ENCODE assay signal across 15 cellular contexts in genomic region chr11:3833461-3833860, GRCh38. TPM values are rescaled to one million over a fixed set of nuclear protein-coding genes. Genes with fewer than 3 reads are reported as not detected.
DNase-seq lines count a peak whose midpoint lies in the region; ATAC-seq lines count a peak whose summit lies in the region.
"Had no signal": no experiment of that assay in that cellular context is flagged by ENCODE, and none has a peak within 500 bp of the region (broad histone marks: within the 10 kb centered on the region; RNA-seq: fewer than 3 reads in every experiment).

No MANE protein-coding gene starts in this region.

- POLR2A ChIA-PET in T-cell (lab: Charles Lee): interaction anchor here in 1 of 2 donors (0.7 kb wide), 1 partner anchor 174 kb away, joined by 3 read pairs; no protein-coding TSS in a partner anchor

- H3K27me3 Mint-ChIP-seq in activated CD8-positive, alpha-beta memory T cell treated with anti-CD3 and anti-CD28 coated beads, Interleukin-2, amount 10 ng/mL, durations not matched to agents 7 days and 5 days: no peaks in the 10 kb centered on the region
- no peaks in the 10 kb centered on the region for H3K27me3 Mint-ChIP-seq in T-cell
- no peaks in the 10 kb centered on the region for H3K27me3 Mint-ChIP-seq in central memory CD8-positive, alpha-beta T cell
- no peaks in the 10 kb centered on the region for H3K27me3 Mint-ChIP-seq in stimulated activated memory B cell treated with anti-CD40 and anti-IgM and Interleukin-4, amounts not matched to agents 10 μg/mL and 1 μg/mL and 100 μg/mL, for 72 hours

- in situ Hi-C loops in G401 (cut with HindIII; ENCODE audit: low sequenced_read_pairs): no loop called here

- DNase-seq in activated CD8-positive, alpha-beta memory T cell treated with anti-CD3 and anti-CD28 coated beads, Interleukin-2, amount 10 ng/mL, durations not matched to agents 7 days and 5 days: no peak
- DNase-seq in activated CD8-positive, alpha-beta memory T cell treated with anti-CD3 and anti-CD28 coated beads for 24 hours: no peak
- DNase-seq in T-cell (no peak), SW480 (ENCODE audit: low spot score) (no peak), G401 (ENCODE audit: low spot score) (no peak)
- DNase-seq in central memory CD8-positive, alpha-beta T cell (ENCODE audit: low spot score in 2 of 2): no peak
- no peak for DNase-seq in stimulated activated CD4-positive, alpha-beta T cell treated with anti-CD3 and anti-CD28 coated beads, Interleukin-4, amount 100 ng/mL, for 24 hours
- DNase-seq: activated CD4-positive, CD25-positive, alpha-beta regulatory T cell; Caco-2; GOT3; mammary epithelial cell; NCI-H1417; stimulated activated CD4-positive, alpha-beta T cell treated with anti-CD3 and anti-CD28 coated beads, Interleukin-12 subunit alpha, Interleukin-12 subunit beta, amount 100 ng/mL, for 4 hours; uterus had no signal

- peak overlapping the region; percentile 78 for H3K27ac Mint-ChIP-seq in activated CD8-positive, alpha-beta memory T cell treated with anti-CD3 and anti-CD28 coated beads, Interleukin-2, amount 10 ng/mL, durations not matched to agents 7 days and 5 days
- peak overlapping the region; percentile 90 to 94 for H3K27ac Mint-ChIP-seq in T-cell
- H3K27ac Mint-ChIP-seq in central memory CD8-positive, alpha-beta T cell (ENCODE audit: low read depth): peak overlapping the region; percentile 93
- H3K27ac Mint-ChIP-seq in stimulated activated memory B cell treated with anti-CD40 and anti-IgM and Interleukin-4, amounts not matched to agents 10 μg/mL and 1 μg/mL and 100 μg/mL, for 72 hours: peak overlapping the region; percentile 85

- peaks cover 53% of the 10 kb centered on the region for H3K36me3 Mint-ChIP-seq in activated CD8-positive, alpha-beta memory T cell treated with anti-CD3 and anti-CD28 coated beads, Interleukin-2, amount 10 ng/mL, durations not matched to agents 7 days and 5 days
- H3K36me3 Mint-ChIP-seq in T-cell: peaks cover 44% of the 10 kb centered on the region
- peaks cover 36% of the 10 kb centered on the region for H3K36me3 Mint-ChIP-seq in central memory CD8-positive, alpha-beta T cell (ENCODE audit: insufficient read depth)
- H3K36me3 Mint-ChIP-seq in stimulated activated memory B cell treated with anti-CD40 and anti-IgM and Interleukin-4, amounts not matched to agents 10 μg/mL and 1 μg/mL and 100 μg/mL, for 72 hours: peaks cover 50% of the 10 kb centered on the region

- no peaks in the 10 kb centered on the region for H3K9me3 Mint-ChIP-seq in activated CD8-positive, alpha-beta memory T cell treated with anti-CD3 and anti-CD28 coated beads, Interleukin-2, amount 10 ng/mL, durations not matched to agents 7 days and 5 days (ENCODE audit: low read depth)
- no peaks in the 10 kb centered on the region for H3K9me3 Mint-ChIP-seq in T-cell
- no peaks in the 10 kb centered on the region for H3K9me3 Mint-ChIP-seq in central memory CD8-positive, alpha-beta T cell
- no peaks in the 10 kb centered on the region for H3K9me3 Mint-ChIP-seq in stimulated activated memory B cell treated with anti-CD40 and anti-IgM and Interleukin-4, amounts not matched to agents 10 μg/mL and 1 μg/mL and 100 μg/mL, for 72 hours

- no peak overlapping the region for H3K4me3 Mint-ChIP-seq in activated CD8-positive, alpha-beta memory T cell treated with anti-CD3 and anti-CD28 coated beads, Interleukin-2, amount 10 ng/mL, durations not matched to agents 7 days and 5 days
- peak overlapping the region; percentile 0 to 89 (median 64) for H3K4me3 Mint-ChIP-seq in T-cell
- H3K4me3 Mint-ChIP-seq in central memory CD8-positive, alpha-beta T cell: peak overlapping the region; percentile 88
- H3K4me3 Mint-ChIP-seq in stimulated activated memory B cell treated with anti-CD40 and anti-IgM and Interleukin-4, amounts not matched to agents 10 μg/mL and 1 μg/mL and 100 μg/mL, for 72 hours: no peak overlapping the region

- ATAC-seq in activated CD8-positive, alpha-beta memory T cell treated with anti-CD3 and anti-CD28 coated beads, Interleukin-2, amount 10 ng/mL, durations not matched to agents 7 days and 5 days: no peak
- ATAC-seq in T-cell (replicated peaks in 1 of 4): no peak
- no peak for ATAC-seq in central memory CD8-positive, alpha-beta T cell (replicated peaks; ENCODE audit: extremely low read depth, poor library complexity, severe bottlenecking)
- ATAC-seq in stimulated activated memory B cell treated with anti-CD40 and anti-IgM and Interleukin-4, amounts not matched to agents 10 μg/mL and 1 μg/mL and 100 μg/mL, for 72 hours: no peak

- peaks cover 75% of the 10 kb centered on the region for H3K4me1 Mint-ChIP-seq in activated CD8-positive, alpha-beta memory T cell treated with anti-CD3 and anti-CD28 coated beads, Interleukin-2, amount 10 ng/mL, durations not matched to agents 7 days and 5 days
- H3K4me1 Mint-ChIP-seq in T-cell: peaks cover 76 to 90% (median 80%) of the 10 kb centered on the region in 3 donors
- H3K4me1 Mint-ChIP-seq in central memory CD8-positive, alpha-beta T cell: peaks cover 69% of the 10 kb centered on the region
- peaks cover 71% of the 10 kb centered on the region for H3K4me1 Mint-ChIP-seq in stimulated activated memory B cell treated with anti-CD40 and anti-IgM and Interleukin-4, amounts not matched to agents 10 μg/mL and 1 μg/mL and 100 μg/mL, for 72 hours

- CTCF ChIA-PET in activated CD8-positive, alpha-beta memory T cell treated with anti-CD3 and anti-CD28 coated beads, Interleukin-2, amount 10 ng/mL, durations not matched to agents 7 days and 5 days (lab: Charles Lee): interaction anchor here (0.6 to 17.3 kb wide), 4 partner anchors 8 to 19 kb away, joined by 3 to 311 read pairs (median 5); partner anchors contain the start of genes RHOG and STIM1
- CTCF ChIA-PET in T-cell (lab: Charles Lee): interaction anchor here in 1 of 2 donors (0.6 to 0.8 kb wide), 2 partner anchors 16 to 39 kb away, joined by 3 to 5 read pairs; no protein-coding TSS in a partner anchor

RNA-seq across cellular contexts. Expression of gene RHOG, which starts 7.3 kb away (rescaled TPM):
- total RNA-seq in activated CD8-positive, alpha-beta memory T cell treated with anti-CD3 and anti-CD28 coated beads, Interleukin-2, amount 10 ng/mL, durations not matched to agents 7 days and 5 days: 100 to 1,000 TPM; 154 to 163 TPM
- 100 to 1,000 TPM in 4 of 5 donors, 10 to 100 TPM in 1; 88.1 to 108 (median 106) TPM for total RNA-seq in T-cell
- total RNA-seq in G401 (2014; rRNA removed; shearing (Covaris generic)): 8.3 and 12.0 TPM in 2 replicates

RNA-seq across cellular contexts. Expression of gene STIM1, which starts 22.0 kb away (rescaled TPM):
- total RNA-seq in activated CD8-positive, alpha-beta memory T cell treated with anti-CD3 and anti-CD28 coated beads, Interleukin-2, amount 10 ng/mL, durations not matched to agents 7 days and 5 days: 100 to 1,000 TPM in 1 of 2 experiments, 10 to 100 TPM in 1; 83.5 to 104 TPM
- 100 to 1,000 TPM in 2 of 5 donors, 10 to 100 TPM in 3; 87.6 to 139 (median 94.5) TPM for total RNA-seq in T-cell
- total RNA-seq in G401 (2014; rRNA removed; shearing (Covaris generic)): 15.4 and 28.2 TPM in 2 replicates

RNA-seq across cellular contexts. Expression of gene PGAP2, which starts 25.1 kb away (rescaled TPM):
- 10 to 100 TPM; 22.7 to 23.5 TPM for total RNA-seq in activated CD8-positive, alpha-beta memory T cell treated with anti-CD3 and anti-CD28 coated beads, Interleukin-2, amount 10 ng/mL, durations not matched to agents 7 days and 5 days
- total RNA-seq in T-cell: 10 to 100 TPM; 22.5 to 28.2 (median 24.6) TPM
- 11.9 and 15.1 TPM in 2 replicates for total RNA-seq in G401 (2014; rRNA removed; shearing (Covaris generic))

RNA-seq across cellular contexts. Expression of gene NUP98, which starts 36.1 kb away (rescaled TPM):
- 100 to 1,000 TPM; 106 to 108 TPM for total RNA-seq in activated CD8-positive, alpha-beta memory T cell treated with anti-CD3 and anti-CD28 coated beads, Interleukin-2, amount 10 ng/mL, durations not matched to agents 7 days and 5 days
- 100 to 1,000 TPM in 3 of 5 donors, 10 to 100 TPM in 2; 89.1 to 105 (median 102) TPM for total RNA-seq in T-cell
- 115 and 150 TPM in 2 replicates for total RNA-seq in G401 (2014; rRNA removed; shearing (Covaris generic))

Comparison
In these comparisons a context has a peak if more than half of its experiments do, and no peak if none do; other contexts are left out.
1. H3K4me3 Mint-ChIP-seq: peak in T-cell (3 of 3) and central memory CD8-positive, alpha-beta T cell (single experiment); none in activated CD8-positive, alpha-beta memory T cell treated with anti-CD3 and anti-CD28 coated beads, Interleukin-2, amount 10 ng/mL, durations not matched to agents 7 days and 5 days (single experiment) and stimulated activated memory B cell treated with anti-CD40 and anti-IgM and Interleukin-4, amounts not matched to agents 10 μg/mL and 1 μg/mL and 100 μg/mL, for 72 hours (single experiment).
2. Peak in every context shown above with its lines, with median percentiles within 50 percentile points of each other: H3K27ac Mint-ChIP-seq.